1 cellular context compared by ENCODE assay signal in the genomic region with DNA sequence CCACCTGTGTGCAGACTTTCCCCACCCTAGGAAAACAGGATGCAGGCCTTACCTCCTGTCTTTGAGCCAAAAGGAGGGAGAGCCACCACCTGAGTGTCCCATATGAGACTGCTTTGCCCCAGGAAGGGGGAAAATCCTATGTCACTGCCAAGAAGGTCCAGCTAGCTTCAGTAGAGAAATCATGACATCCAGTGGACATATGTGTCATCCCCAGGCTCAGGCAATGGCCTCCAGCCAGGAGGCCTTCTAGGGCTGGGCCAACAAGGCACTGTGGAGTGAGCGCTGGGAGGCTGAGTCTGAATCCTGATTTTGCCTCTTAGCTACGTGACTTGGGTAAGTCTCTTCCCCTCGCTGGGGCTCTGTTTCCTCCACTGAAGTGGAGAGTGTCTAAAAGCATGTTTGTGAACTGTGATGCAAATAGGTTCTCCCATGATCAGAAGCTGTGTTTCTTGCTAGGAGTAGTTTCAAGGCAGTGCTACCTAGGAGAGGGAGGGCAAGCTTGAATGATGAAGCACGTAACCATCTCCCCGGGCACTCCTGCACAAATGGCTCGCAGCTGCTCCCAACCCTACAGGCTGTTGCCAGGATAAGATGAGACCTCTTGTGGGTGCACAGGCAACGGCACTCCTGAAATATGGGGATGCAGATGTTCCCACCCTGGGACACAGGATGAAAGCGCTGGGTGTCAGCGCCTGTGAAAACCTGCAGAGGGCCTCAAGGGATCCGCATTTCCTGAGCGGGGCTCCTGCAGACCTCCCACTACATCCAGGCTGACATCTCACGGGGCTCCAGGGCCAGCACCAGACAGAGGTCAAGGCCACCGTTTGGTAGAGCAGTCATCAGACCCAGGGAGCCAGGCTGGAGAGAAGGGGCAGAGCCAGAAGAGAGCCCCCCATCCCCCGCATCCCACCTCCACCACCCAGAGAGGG.
TF ChIP-seq lines count a peak whose summit lies in the region.

No MANE protein-coding gene starts in this region.

TF ChIP-seq in GM23338, 12 proteins besides CTCF, POLR2A, EP300 and RAD21 (continued from another document):
- TF ChIP-seq, protein P1, sequence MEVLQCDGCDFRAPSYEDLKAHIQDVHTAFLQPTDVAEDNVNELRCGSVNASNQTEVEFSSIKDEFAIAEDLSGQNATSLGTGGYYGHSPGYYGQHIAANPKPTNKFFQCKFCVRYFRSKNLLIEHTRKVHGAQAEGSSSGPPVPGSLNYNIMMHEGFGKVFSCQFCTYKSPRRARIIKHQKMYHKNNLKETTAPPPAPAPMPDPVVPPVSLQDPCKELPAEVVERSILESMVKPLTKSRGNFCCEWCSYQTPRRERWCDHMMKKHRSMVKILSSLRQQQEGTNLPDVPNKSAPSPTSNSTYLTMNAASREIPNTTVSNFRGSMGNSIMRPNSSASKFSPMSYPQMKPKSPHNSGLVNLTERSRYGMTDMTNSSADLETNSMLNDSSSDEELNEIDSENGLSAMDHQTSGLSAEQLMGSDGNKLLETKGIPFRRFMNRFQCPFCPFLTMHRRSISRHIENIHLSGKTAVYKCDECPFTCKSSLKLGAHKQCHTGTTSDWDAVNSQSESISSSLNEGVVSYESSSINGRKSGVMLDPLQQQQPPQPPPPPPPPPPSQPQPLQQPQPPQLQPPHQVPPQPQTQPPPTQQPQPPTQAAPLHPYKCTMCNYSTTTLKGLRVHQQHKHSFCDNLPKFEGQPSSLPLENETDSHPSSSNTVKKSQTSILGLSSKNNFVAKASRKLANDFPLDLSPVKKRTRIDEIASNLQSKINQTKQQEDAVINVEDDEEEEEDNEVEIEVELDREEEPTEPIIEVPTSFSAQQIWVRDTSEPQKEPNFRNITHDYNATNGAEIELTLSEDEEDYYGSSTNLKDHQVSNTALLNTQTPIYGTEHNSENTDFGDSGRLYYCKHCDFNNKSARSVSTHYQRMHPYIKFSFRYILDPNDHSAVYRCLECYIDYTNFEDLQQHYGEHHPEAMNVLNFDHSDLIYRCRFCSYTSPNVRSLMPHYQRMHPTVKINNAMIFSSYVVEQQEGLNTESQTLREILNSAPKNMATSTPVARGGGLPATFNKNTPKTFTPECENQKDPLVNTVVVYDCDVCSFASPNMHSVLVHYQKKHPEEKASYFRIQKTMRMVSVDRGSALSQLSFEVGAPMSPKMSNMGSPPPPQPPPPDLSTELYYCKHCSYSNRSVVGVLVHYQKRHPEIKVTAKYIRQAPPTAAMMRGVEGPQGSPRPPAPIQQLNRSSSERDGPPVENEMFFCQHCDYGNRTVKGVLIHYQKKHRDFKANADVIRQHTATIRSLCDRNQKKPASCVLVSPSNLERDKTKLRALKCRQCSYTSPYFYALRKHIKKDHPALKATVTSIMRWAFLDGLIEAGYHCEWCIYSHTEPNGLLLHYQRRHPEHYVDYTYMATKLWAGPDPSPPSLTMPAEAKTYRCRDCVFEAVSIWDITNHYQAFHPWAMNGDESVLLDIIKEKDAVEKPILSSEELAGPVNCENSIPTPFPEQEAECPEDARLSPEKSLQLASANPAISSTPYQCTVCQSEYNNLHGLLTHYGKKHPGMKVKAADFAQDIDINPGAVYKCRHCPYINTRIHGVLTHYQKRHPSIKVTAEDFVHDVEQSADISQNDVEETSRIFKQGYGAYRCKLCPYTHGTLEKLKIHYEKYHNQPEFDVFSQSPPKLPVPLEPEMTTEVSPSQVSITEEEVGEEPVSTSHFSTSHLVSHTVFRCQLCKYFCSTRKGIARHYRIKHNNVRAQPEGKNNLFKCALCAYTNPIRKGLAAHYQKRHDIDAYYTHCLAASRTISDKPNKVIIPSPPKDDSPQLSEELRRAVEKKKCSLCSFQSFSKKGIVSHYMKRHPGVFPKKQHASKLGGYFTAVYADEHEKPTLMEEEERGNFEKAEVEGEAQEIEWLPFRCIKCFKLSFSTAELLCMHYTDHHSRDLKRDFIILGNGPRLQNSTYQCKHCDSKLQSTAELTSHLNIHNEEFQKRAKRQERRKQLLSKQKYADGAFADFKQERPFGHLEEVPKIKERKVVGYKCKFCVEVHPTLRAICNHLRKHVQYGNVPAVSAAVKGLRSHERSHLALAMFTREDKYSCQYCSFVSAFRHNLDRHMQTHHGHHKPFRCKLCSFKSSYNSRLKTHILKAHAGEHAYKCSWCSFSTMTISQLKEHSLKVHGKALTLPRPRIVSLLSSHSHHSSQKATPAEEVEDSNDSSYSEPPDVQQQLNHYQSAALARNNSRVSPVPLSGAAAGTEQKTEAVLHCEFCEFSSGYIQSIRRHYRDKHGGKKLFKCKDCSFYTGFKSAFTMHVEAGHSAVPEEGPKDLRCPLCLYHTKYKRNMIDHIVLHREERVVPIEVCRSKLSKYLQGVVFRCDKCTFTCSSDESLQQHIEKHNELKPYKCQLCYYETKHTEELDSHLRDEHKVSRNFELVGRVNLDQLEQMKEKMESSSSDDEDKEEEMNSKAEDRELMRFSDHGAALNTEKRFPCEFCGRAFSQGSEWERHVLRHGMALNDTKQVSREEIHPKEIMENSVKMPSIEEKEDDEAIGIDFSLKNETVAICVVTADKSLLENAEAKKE (CRISPR knock-in tag; IDR thresholded peaks at IDR 0.05) = no peak
- TF ChIP-seq ZNF331 (CRISPR knock-in tag; IDR thresholded peaks at IDR 0.05; ENCODE audit: low read depth) (no peak), NANOG (IDR thresholded peaks at IDR 0.05; ENCODE audit: borderline replicate concordance) (no peak)
